In genomic region chr19:41175825-41176734, GRCh38 we compare ENCODE assay signal across 9 cellular contexts. TPM values are rescaled to one million over a fixed set of nuclear protein-coding genes. Genes with fewer than 3 reads are reported as not detected.
DNase-seq lines count a peak whose midpoint lies in the region; ATAC-seq and TF ChIP-seq lines count a peak whose summit lies in the region.
"Had no signal": no experiment of that assay in that cellular context is flagged by ENCODE, and none has a peak within 500 bp of the region (broad histone marks: within the 10 kb centered on the region; RNA-seq: fewer than 3 reads in every experiment).

No MANE protein-coding gene starts in this region.

- H3K36me3 ChIP-seq in lower lobe of right lung, result no peaks in the 10 kb centered on the region

- TF ChIP-seq CTCF in chondrocyte (IDR thresholded peaks at IDR 0.05), result no peak
- no peak for TF ChIP-seq CTCF in lower lobe of right lung (IDR thresholded peaks at IDR 0.05)

- intact Hi-C loops in lower lobe of right lung (cut with DNase I), result no loop called here

- peaks cover 2% of the 10 kb centered on the region for H3K27me3 Mint-ChIP-seq in chondrocyte (ENCODE audit: low read depth)

- peak overlapping the region; percentile 76 for H3K27ac ChIP-seq in lower lobe of right lung
- H3K27ac ChIP-seq: C4-2B had no signal

- peaks cover 15% of the 10 kb centered on the region for H3K4me1 ChIP-seq in lower lobe of right lung

- no peaks in the 10 kb centered on the region for H3K9me3 ChIP-seq in lower lobe of right lung

- H3K4me3 ChIP-seq in lower lobe of right lung, result peak overlapping the region; percentile 34

- DNase-seq in NCI-H82 (lab: John Stamatoyannopoulos, UW) (peak; percentile 26), NCI-H82 treated with DMSO at 0.1 percent for 48 hours (lab: John Stamatoyannopoulos, UW; ENCODE audit: unreplicated experiment) (no peak), UCSD-AML1 (lab: John Stamatoyannopoulos, UW; ENCODE audit: unreplicated experiment) (peak; percentile 50), chondrocyte (ENCODE audit: low spot score) (no peak), lower lobe of right lung (peak; percentile 83), middle frontal gyrus (ENCODE audit: extremely low spot score, low spot score) (no peak)
- DNase-seq in stimulated activated naive CD8-positive, alpha-beta T cell treated with anti-CD3 and anti-CD28 coated beads, Interleukin-15, Interleukin-2, amounts not matched to agents 100 U/mL and 50 U/mL, for 24 hours, result peak; percentile 34

- ATAC-seq in lower lobe of right lung, result peak; percentile 95 to 96
- ATAC-seq in stimulated activated naive CD8-positive, alpha-beta T cell treated with anti-CD3 and anti-CD28 coated beads, Interleukin-15, Interleukin-2, amounts not matched to agents 100 U/mL and 50 U/mL, for 24 hours, result peak; percentile 92
- ATAC-seq in HG02623 (IDR thresholded peaks at IDR 0.05; ENCODE audit: unreplicated experiment), result no peak

- H3K9me3 Mint-ChIP-seq in chondrocyte (ENCODE audit: low read depth), result no peaks in the 10 kb centered on the region

- H3K4me3 Mint-ChIP-seq in chondrocyte (ENCODE audit: unreplicated experiment), result no peak overlapping the region

- peak overlapping the region; percentile 8 for H3K27ac Mint-ChIP-seq in chondrocyte (ENCODE audit: unreplicated experiment)

- no peaks in the 10 kb centered on the region for H3K36me3 Mint-ChIP-seq in chondrocyte (ENCODE audit: low read depth)

- no peaks in the 10 kb centered on the region for H3K27me3 ChIP-seq in lower lobe of right lung (ENCODE audit: low read depth)

- peaks cover 10% of the 10 kb centered on the region for H3K4me1 Mint-ChIP-seq in chondrocyte (ENCODE audit: low read depth)

RNA-seq across cellular contexts. Expression of gene CYP2S1, which starts 16.9 kb away (rescaled TPM):
- total RNA-seq in chondrocyte, result not detected in 3 replicates
- 11.0 TPM for total RNA-seq in lower lobe of right lung

RNA-seq across cellular contexts. Expression of gene AXL, which starts 42.9 kb away (rescaled TPM):
- total RNA-seq in chondrocyte, result 151 to 218 TPM (median 214 TPM) in 3 replicates
- total RNA-seq in lower lobe of right lung, result 92.7 TPM

Comparison
In these comparisons a context has a peak if more than half of its experiments do, and no peak if none do; other contexts are left out.
1. DNase-seq: peak in NCI-H82 (single experiment), UCSD-AML1 (single experiment), lower lobe of right lung (single experiment) and stimulated activated naive CD8-positive, alpha-beta T cell treated with anti-CD3 and anti-CD28 coated beads, Interleukin-15, Interleukin-2, amounts not matched to agents 100 U/mL and 50 U/mL, for 24 hours (single experiment); none in NCI-H82 treated with DMSO at 0.1 percent for 48 hours (single experiment), chondrocyte (single experiment) and middle frontal gyrus (single experiment).
2. RNA of gene CYP2S1, which starts 16.9 kb away (total RNA-seq): 11.0 TPM in lower lobe of right lung (single experiment); not detected in chondrocyte; every median in the first group is over 10 times any median in the second.